19 cellular contexts compared by ENCODE assay signal in genomic region chr17:71349908-71350600, GRCh38.
"Had no signal": no experiment of that assay in that cellular context is flagged by ENCODE, and none has a peak within 500 bp of the region (broad histone marks: within the 10 kb centered on the region; RNA-seq: fewer than 3 reads in every experiment).

No MANE protein-coding gene starts in this region.

- H3K9me3 ChIP-seq: esophagus muscularis mucosa, gastroesophageal sphincter, mucosa of descending colon, pancreas, thyroid gland had no signal

- DNase-seq: activated CD4-positive, alpha-beta T cell treated with anti-CD3 and anti-CD28 coated beads for 1 hour; activated CD4-positive, alpha-beta T cell treated with anti-CD3 and anti-CD28 coated beads, Interleukin-2, amount 50 U/mL, for 4 hours; activated naive CD4-positive, alpha-beta T cell treated with anti-CD3 and anti-CD28 coated beads for 36 hours; activated naive CD8-positive, alpha-beta T cell treated with anti-CD3 and anti-CD28 coated beads, Interleukin-2, amount 50 U/mL, for 24 hours; activated T-cell treated with anti-CD3 and anti-CD28 coated beads, Interleukin-2, amount 50 U/mL, for 1 hour; cortex of kidney; effector CD4-positive, alpha-beta T cell; islet precursor cell; mucosa of descending colon; naive thymus-derived CD4-positive, alpha-beta T cell; pancreas; stimulated activated CD4-positive, alpha-beta T cell treated with anti-CD3 and anti-CD28 coated beads, Interleukin-15, amount 100 ng/mL, for 24 hours; stimulated activated CD4-positive, alpha-beta T cell treated with anti-CD3 and anti-CD28 coated beads, Interleukin-4, amount 100 ng/mL, for 1 hour; stimulated activated naive B cell treated with anti-CD40 and anti-IgM and Interleukin-4, amounts not matched to agents 10 μg/mL and 1 μg/mL and 100 μg/mL, for 72 hours; T-helper 1 cell; thyroid gland had no signal

- H3K4me3 ChIP-seq: esophagus muscularis mucosa, gastroesophageal sphincter, mucosa of descending colon, pancreas, thyroid gland had no signal

- H3K36me3 ChIP-seq: esophagus muscularis mucosa, gastroesophageal sphincter, pancreas, thyroid gland had no signal

- H3K27me3 ChIP-seq: esophagus muscularis mucosa, pancreas, thyroid gland had no signal

- H3K4me1 ChIP-seq: esophagus muscularis mucosa, gastroesophageal sphincter, pancreas, thyroid gland had no signal

- H3K27ac ChIP-seq: esophagus muscularis mucosa, gastroesophageal sphincter, pancreas, thyroid gland, VCaP had no signal
